ENCODE assay signal across 8 cellular contexts in genomic region chr11:113314389-113315301, GRCh38. TPM values are rescaled to one million over a fixed set of nuclear protein-coding genes. Genes with fewer than 3 reads are reported as not detected.
DNase-seq lines count a peak whose midpoint lies in the region; ATAC-seq and TF ChIP-seq lines count a peak whose summit lies in the region.

TTC12 (plus strand) TSS chr11:113314583; CDS start chr11:113316258, 1,675 bp downstream.

- peak within 1 kb of the TSS; percentile 47 for H4K12ac ChIP-seq in trophoblast cell (ENCODE audit: low read depth, low read length)

- H3K23ac ChIP-seq in trophoblast cell (ENCODE audit: low read length) = no peak within 1 kb of the TSS

- H2BK120ac ChIP-seq in trophoblast cell (ENCODE audit: insufficient read depth, low read length, poor library complexity) = peak within 1 kb of the TSS; percentile 9

- H2BK5ac ChIP-seq in trophoblast cell (ENCODE audit: low read depth, low read length, poor library complexity) = peak within 1 kb of the TSS; percentile 63

- H3K79me2 ChIP-seq in trophoblast cell (ENCODE audit: control insufficient read depth, insufficient read depth, low read length, poor library complexity) = peaks cover 2% of the 10 kb centered on the region

- H3K36me3 ChIP-seq in trophoblast cell (ENCODE audit: control insufficient read depth in 1 of 2, insufficient read depth in 2 of 2, low read length in 2 of 2) (no peaks in the 10 kb centered on the region), tibial artery (peaks cover 0 to 25% (median 0%) of the 10 kb centered on the region in 3 donors)

- H3K9ac ChIP-seq in trophoblast cell (ENCODE audit: low read length) = peak within 1 kb of the TSS; percentile 84

- H3K4me3 ChIP-seq in trophoblast cell (ENCODE audit: low read depth, low read length) (peak within 1 kb of the TSS; percentile 82), tibial artery (peak within 1 kb of the TSS; percentile 63 to 83)

- ATAC-seq in GM21825 (IDR thresholded peaks at IDR 0.05; ENCODE audit: unreplicated experiment) = peak; percentile 98

- H3K27me3 ChIP-seq in trophoblast cell (ENCODE audit: insufficient read depth, low read length) (no peaks in the 10 kb centered on the region), tibial artery (no peaks in the 10 kb centered on the region)

- intact Hi-C loops in cardiac septum (cut with DNase I) (no loop called here), tibial artery (cut with DNase I; ENCODE audit: low total_unique reads) (no loop called here)

- peak within 1 kb of the TSS; percentile 91 for H4K8ac ChIP-seq in trophoblast cell (ENCODE audit: low read depth, low read length)

- H3K18ac ChIP-seq in trophoblast cell (ENCODE audit: low read length) = peak within 1 kb of the TSS; percentile 41

- peak within 1 kb of the TSS; percentile 86 for H2AFZ ChIP-seq in trophoblast cell (ENCODE audit: insufficient read depth, low read length, poor library complexity)

- H3K9me3 ChIP-seq in trophoblast cell (ENCODE audit: insufficient read depth, low read depth, low read length) (no peaks in the 10 kb centered on the region), tibial artery (no peaks in the 10 kb centered on the region)

- no CpG with 5 or more reads among the region's 64 CpGs for whole genome bisulfite sequencing in trophoblast cell (ENCODE audit: extremely low coverage, insufficient coverage, insufficient read length)

- H3K27ac ChIP-seq in trophoblast cell (ENCODE audit: low read depth, low read length) (peak within 1 kb of the TSS; percentile 60), tibial artery (peak within 1 kb of the TSS; percentile 77 to 80)

- peaks cover 5% of the 10 kb centered on the region for H3K79me1 ChIP-seq in trophoblast cell (ENCODE audit: low read length)

- no peak for TF ChIP-seq CTCF in tibial artery (IDR thresholded peaks at IDR 0.05)

- H3K4me2 ChIP-seq in trophoblast cell (ENCODE audit: low read length) = peak within 1 kb of the TSS; percentile 76

- H3K4ac ChIP-seq in trophoblast cell (ENCODE audit: low read depth, low read length) = peak within 1 kb of the TSS; percentile 44

- H3K14ac ChIP-seq in trophoblast cell (ENCODE audit: low read length) = peak within 1 kb of the TSS; percentile 79

- H4K91ac ChIP-seq in trophoblast cell (ENCODE audit: low read depth, low read length) = peak within 1 kb of the TSS; percentile 87

- DNase-seq in EH (ENCODE audit: low read depth) = peak; percentile 91
- peak; percentile 92 for DNase-seq in LoVo (ENCODE audit: low spot score)
- DNase-seq in SKM-1 treated with dmso at 0.1 percent for 144 hours (lab: John Stamatoyannopoulos, UW; ENCODE audit: unreplicated experiment) = peak; percentile 88
- peak; percentile 85 for DNase-seq in activated naive CD8-positive, alpha-beta T cell treated with anti-CD3 and anti-CD28 coated beads, Interleukin-2, amount 50 U/mL, for 16 hours (ENCODE audit: low read depth, low spot score)
- peak; percentile 97 for DNase-seq in cardiac septum (ENCODE audit: low spot score)
- DNase-seq in trophoblast cell = peak; percentile 90 to 96
- DNase-seq in tibial artery = peak; percentile 89 to 95

- H3K4me1 ChIP-seq in trophoblast cell (ENCODE audit: control insufficient read depth in 1 of 2, insufficient read depth in 2 of 2, low read length in 2 of 2) (peaks cover 7 to 12% of the 10 kb centered on the region in 2 experiments), tibial artery (peaks cover 0 to 26% (median 7%) of the 10 kb centered on the region in 4 donors)

- H2AK5ac ChIP-seq in trophoblast cell (ENCODE audit: low read length) = peak within 1 kb of the TSS; percentile 56

- no peak within 1 kb of the TSS for H2BK12ac ChIP-seq in trophoblast cell (ENCODE audit: low read length)

RNA-seq across cellular contexts. Expression of gene TTC12, which starts in this region (rescaled TPM):
- total RNA-seq in cardiac septum = 12.0 TPM
- polyA plus RNA-seq in trophoblast cell (2013) = 13.5 and 14.3 TPM in 2 replicates

Comparison
In these comparisons a context has a peak if more than half of its experiments do, and no peak if none do; other contexts are left out.
1. Peak in every context shown above with its lines: DNase-seq, ATAC-seq, H3K4me3 ChIP-seq and H3K27ac ChIP-seq.